1 cellular context compared by ENCODE assay signal in genomic region chr3:177777699-177778098, GRCh38.
TF ChIP-seq lines count a peak whose summit lies in the region.

No MANE protein-coding gene starts in this region.

TF ChIP-seq in H1, 55 proteins besides CTCF, POLR2A, EP300 and RAD21 (continued from another document):
- TF ChIP-seq CHD7 (IDR thresholded peaks at IDR 0.05; ENCODE audit: insufficient replicate concordance, low read length) = no peak
- TF ChIP-seq BACH1 (IDR thresholded peaks at IDR 0.05; ENCODE audit: low read length) = no peak
- TF ChIP-seq BCL11A (IDR thresholded peaks at IDR 0.05; ENCODE audit: low read depth in 2 of 2, low read length in 2 of 2) = no peak
- TF ChIP-seq E2F6 (IDR thresholded peaks at IDR 0.05) = no peak
- no peak for TF ChIP-seq GTF2F1 (IDR thresholded peaks at IDR 0.05; ENCODE audit: borderline replicate concordance, low read depth, low read length)
